Comparison of ENCODE assay signal across 2 cellular contexts in genomic region chr16:85289760-85290625, GRCh38.
TF ChIP-seq lines count a peak whose summit lies in the region.

No MANE protein-coding gene starts in this region.

TF ChIP-seq in IMR-90, 13 proteins besides CTCF, POLR2A, EP300 and RAD21:
- TF ChIP-seq MXI1 (IDR thresholded peaks at IDR 0.05; ENCODE audit: borderline replicate concordance, low read depth, low read length) (no peak), MAFK (IDR thresholded peaks at IDR 0.05; ENCODE audit: low read depth, low read length) (no peak), MAZ (IDR thresholded peaks at IDR 0.05; ENCODE audit: borderline replicate concordance, low read depth, low read length) (no peak), CEBPB (IDR thresholded peaks at IDR 0.05; ENCODE audit: low read depth, low read length) (no peak), BHLHE40 (IDR thresholded peaks at IDR 0.05; ENCODE audit: low read depth, low read length) (no peak), ELK1 (IDR thresholded peaks at IDR 0.05; ENCODE audit: borderline replicate concordance, low read depth, low read length) (no peak), CHD1 (IDR thresholded peaks at IDR 0.05; ENCODE audit: low read depth, low read length) (no peak), NFE2L2 (IDR thresholded peaks at IDR 0.05; ENCODE audit: low read depth, low read length) (no peak), RFX5 (IDR thresholded peaks at IDR 0.05; ENCODE audit: low read depth, low read length) (no peak), USF2 (IDR thresholded peaks at IDR 0.05; ENCODE audit: low read depth, low read length) (no peak), RCOR1 (IDR thresholded peaks at IDR 0.05; ENCODE audit: insufficient replicate concordance, low read length) (no peak), FOS (IDR thresholded peaks at IDR 0.05; ENCODE audit: low read depth, low read length) (no peak), SMC3 (IDR thresholded peaks at IDR 0.05; ENCODE audit: low read depth, low read length) (no peak)
TF ChIP-seq in IMR-90: peak in this region for 0.

TF ChIP-seq in HepG2, 621 proteins besides CTCF, POLR2A, EP300 and RAD21 (continues in another document):
- TF ChIP-seq FOXK1 (CRISPR knock-in tag; IDR thresholded peaks at IDR 0.05; ENCODE audit: borderline replicate concordance, low read depth), result 0 out of 2 replicates have a peak, but pooled peaks have one; percentile 13
- TF ChIP-seq HNF4A (CRISPR knock-in tag; IDR thresholded peaks at IDR 0.05), result peak; percentile 53; the same call in 1 of the 2 replicates
- TF ChIP-seq ZNF296 (CRISPR knock-in tag; conservative IDR thresholded peaks at IDR 0.05), result 0 out of 2 replicates have a peak, but pooled peaks have one; percentile 87
- TF ChIP-seq HOXA7 (CRISPR knock-in tag; IDR thresholded peaks at IDR 0.05), result no peak
- no peak for TF ChIP-seq BCLAF1 (IDR thresholded peaks at IDR 0.05)
- no peak for TF ChIP-seq SP140L (CRISPR knock-in tag; IDR thresholded peaks at IDR 0.05; ENCODE audit: borderline replicate concordance)
- 0 out of 2 replicates have a peak, but pooled peaks have one; percentile 31 for TF ChIP-seq ZNF614 (CRISPR knock-in tag; IDR thresholded peaks at IDR 0.05; ENCODE audit: borderline replicate concordance)
- peak; percentile 69; the same call in 1 of the 2 replicates for TF ChIP-seq ZNF556 (CRISPR knock-in tag; IDR thresholded peaks at IDR 0.05; ENCODE audit: borderline replicate concordance)
- 0 out of 2 replicates have a peak, but pooled peaks have one; percentile 12 for TF ChIP-seq GATAD2A (CRISPR knock-in tag; IDR thresholded peaks at IDR 0.05)
- no peak for TF ChIP-seq ZBTB21 (CRISPR knock-in tag; IDR thresholded peaks at IDR 0.05)
- no peak for TF ChIP-seq ZBTB42 (CRISPR knock-in tag; IDR thresholded peaks at IDR 0.05)
- TF ChIP-seq ZSCAN5A (CRISPR knock-in tag; IDR thresholded peaks at IDR 0.05; ENCODE audit: borderline replicate concordance), result no peak
- 0 out of 2 replicates have a peak, but pooled peaks have one; percentile 9 for TF ChIP-seq NRL (CRISPR knock-in tag; IDR thresholded peaks at IDR 0.05; ENCODE audit: borderline replicate concordance)
- peak; percentile 74; the same call in 1 of the 2 replicates for TF ChIP-seq ZNF691 (CRISPR knock-in tag; IDR thresholded peaks at IDR 0.05; ENCODE audit: borderline replicate concordance, low read depth)
- peak; percentile 36; the same call in 1 of the 2 replicates for TF ChIP-seq NR2F6 (IDR thresholded peaks at IDR 0.05)
- TF ChIP-seq NR2F6 (CRISPR knock-in tag; IDR thresholded peaks at IDR 0.05), result peak; percentile 46; the same call in 1 of the 2 replicates
- TF ChIP-seq ZNF451 (CRISPR knock-in tag; IDR thresholded peaks at IDR 0.05), result no peak
- TF ChIP-seq RXRA (CRISPR knock-in tag; IDR thresholded peaks at IDR 0.05), result peak; percentile 18; the same call in 1 of the 2 replicates
- TF ChIP-seq HDAC6 (IDR thresholded peaks at IDR 0.05; ENCODE audit: low read depth, low read length), result no peak
- TF ChIP-seq STAT6 (CRISPR knock-in tag; IDR thresholded peaks at IDR 0.05; ENCODE audit: borderline replicate concordance), result no peak
- TF ChIP-seq HNRNPL (IDR thresholded peaks at IDR 0.05; ENCODE audit: low read depth, low read length), result 0 out of 2 replicates have a peak, but pooled peaks have one; percentile 19
- no peak for TF ChIP-seq ZNF563 (CRISPR knock-in tag; IDR thresholded peaks at IDR 0.05)
- TF ChIP-seq ZFP62 (CRISPR knock-in tag; IDR thresholded peaks at IDR 0.05), result no peak
- no peak for TF ChIP-seq KLF12 (CRISPR knock-in tag; IDR thresholded peaks at IDR 0.05; ENCODE audit: borderline replicate concordance)
- TF ChIP-seq EEA1 (CRISPR knock-in tag; IDR thresholded peaks at IDR 0.05; ENCODE audit: borderline replicate concordance), result no peak
- TF ChIP-seq FOXO1 (CRISPR knock-in tag; IDR thresholded peaks at IDR 0.05), result no peak
- no peak for TF ChIP-seq EZH2 (conservative IDR thresholded peaks at IDR 0.05; ENCODE audit: low read depth, low read length)
- TF ChIP-seq ZNF609 (CRISPR knock-in tag; IDR thresholded peaks at IDR 0.05; ENCODE audit: borderline replicate concordance), result peak; percentile 72
- TF ChIP-seq ZNF160 (CRISPR knock-in tag; IDR thresholded peaks at IDR 0.05), result no peak
- TF ChIP-seq DMAP1 (CRISPR knock-in tag; IDR thresholded peaks at IDR 0.05), result 0 out of 2 replicates have a peak, but pooled peaks have one; percentile 16
- no peak for TF ChIP-seq NKX3-1 (CRISPR knock-in tag; IDR thresholded peaks at IDR 0.05)
- TF ChIP-seq KDM1A (CRISPR knock-in tag; IDR thresholded peaks at IDR 0.05), result no peak
- no peak for TF ChIP-seq ZNF704 (CRISPR knock-in tag; IDR thresholded peaks at IDR 0.05; ENCODE audit: borderline replicate concordance)
- TF ChIP-seq PHF8 (CRISPR knock-in tag; IDR thresholded peaks at IDR 0.05), result no peak
- no peak for TF ChIP-seq FOSL1 (CRISPR knock-in tag; IDR thresholded peaks at IDR 0.05; ENCODE audit: borderline replicate concordance)
- no peak for TF ChIP-seq ESRRA (CRISPR knock-in tag; IDR thresholded peaks at IDR 0.05; ENCODE audit: low read depth)
- no peak for TF ChIP-seq CENPBD1 (CRISPR knock-in tag; IDR thresholded peaks at IDR 0.05; ENCODE audit: borderline replicate concordance, low read depth)
- TF ChIP-seq ZFX (CRISPR knock-in tag; IDR thresholded peaks at IDR 0.05; ENCODE audit: low read depth), result peak; percentile 61
- TF ChIP-seq ZNF263 (CRISPR knock-in tag; IDR thresholded peaks at IDR 0.05), result peak; percentile 50; the same call in 1 of the 2 replicates
- no peak for TF ChIP-seq HCFC1 (IDR thresholded peaks at IDR 0.05; ENCODE audit: low read depth, low read length)
- peak; percentile 50; the same call in 1 of the 2 replicates for TF ChIP-seq SALL1 (CRISPR knock-in tag; IDR thresholded peaks at IDR 0.05)
- 0 out of 2 replicates have a peak, but pooled peaks have one; percentile 43 for TF ChIP-seq ZBTB46 (CRISPR knock-in tag; IDR thresholded peaks at IDR 0.05; ENCODE audit: borderline replicate concordance)
- TF ChIP-seq ZNF562 (CRISPR knock-in tag; IDR thresholded peaks at IDR 0.05; ENCODE audit: borderline replicate concordance), result no peak
- TF ChIP-seq NR2C2 (CRISPR knock-in tag; IDR thresholded peaks at IDR 0.05; ENCODE audit: borderline replicate concordance), result 0 out of 2 replicates have a peak, but pooled peaks have one; percentile 33
